2 cellular contexts compared by ENCODE assay signal in genomic region chr3:39166134-39166710, GRCh38.
TF ChIP-seq lines count a peak whose summit lies in the region.

No MANE protein-coding gene starts in this region.

TF ChIP-seq in IMR-90, 13 proteins besides CTCF, POLR2A, EP300 and RAD21:
- TF ChIP-seq MAFK (IDR thresholded peaks at IDR 0.05; ENCODE audit: low read depth, low read length) (0 out of 2 replicates have a peak, but pooled peaks have one; percentile 3), FOS (IDR thresholded peaks at IDR 0.05; ENCODE audit: low read depth, low read length) (peak; percentile 67; the same call in 1 of the 2 replicates), RCOR1 (IDR thresholded peaks at IDR 0.05; ENCODE audit: insufficient replicate concordance, low read length) (no peak), BHLHE40 (IDR thresholded peaks at IDR 0.05; ENCODE audit: low read depth, low read length) (peak; percentile 26; the same call in 1 of the 2 replicates), SMC3 (IDR thresholded peaks at IDR 0.05; ENCODE audit: low read depth, low read length) (no peak), CEBPB (IDR thresholded peaks at IDR 0.05; ENCODE audit: low read depth, low read length) (peak; percentile 28; the same call in 1 of the 2 replicates)

TF ChIP-seq in HepG2, 621 proteins besides CTCF, POLR2A, EP300 and RAD21:
- TF ChIP-seq CAMTA2 (CRISPR knock-in tag; IDR thresholded peaks at IDR 0.05; ENCODE audit: borderline replicate concordance): no peak
- no peak for TF ChIP-seq NFAT5 (CRISPR knock-in tag; IDR thresholded peaks at IDR 0.05)
- peak; percentile 57 for TF ChIP-seq FOSL2 (CRISPR knock-in tag; IDR thresholded peaks at IDR 0.05)
- TF ChIP-seq MTERF4 (CRISPR knock-in tag; IDR thresholded peaks at IDR 0.05): no peak
- no peak for TF ChIP-seq GABPA (IDR thresholded peaks at IDR 0.05; ENCODE audit: low read depth, low read length)
- peak; percentile 34; the same call in 1 of the 2 replicates for TF ChIP-seq GABPA (CRISPR knock-in tag; IDR thresholded peaks at IDR 0.05; ENCODE audit: low read depth)
- TF ChIP-seq MAX (IDR thresholded peaks at IDR 0.05): no peak
- TF ChIP-seq ETV5 (CRISPR knock-in tag; IDR thresholded peaks at IDR 0.05; ENCODE audit: borderline replicate concordance): peak; percentile 45; the same call in 1 of the 2 replicates
- no peak for TF ChIP-seq ATF2 (CRISPR knock-in tag; IDR thresholded peaks at IDR 0.05)
